18 cellular contexts compared by ENCODE assay signal in the genomic region with DNA sequence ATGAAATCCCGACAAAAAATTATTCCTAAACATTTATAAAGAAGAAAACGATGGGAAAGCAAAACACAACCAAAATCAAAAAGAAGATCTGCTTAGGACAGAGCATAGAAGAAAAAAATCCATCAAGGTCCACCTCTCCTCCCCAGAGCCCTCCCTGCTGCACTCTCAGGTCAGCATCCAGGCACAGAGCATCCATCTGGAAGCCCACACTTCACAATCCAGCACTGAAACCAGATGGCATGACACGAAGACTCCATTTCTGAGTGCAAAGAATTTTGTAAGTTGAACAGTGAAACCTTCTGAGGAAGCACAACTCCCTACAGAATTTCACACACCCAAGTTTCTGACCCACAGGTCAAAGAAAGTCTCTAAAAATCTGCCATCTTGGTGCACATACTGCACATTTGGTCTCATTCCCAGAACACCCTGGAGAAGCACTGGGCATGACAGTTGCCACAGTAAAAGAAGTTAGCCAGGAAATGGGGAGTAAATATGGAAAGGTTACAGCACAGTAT.
"Had no signal": no experiment of that assay in that cellular context is flagged by ENCODE, and none has a peak within 500 bp of the region (broad histone marks: within the 10 kb centered on the region; RNA-seq: fewer than 3 reads in every experiment).

No MANE protein-coding gene starts in this region.

- H3K27ac ChIP-seq: gastrocnemius medialis, heart right ventricle, psoas muscle, right lobe of liver, tibial nerve, upper lobe of right lung had no signal

- H3K36me3 ChIP-seq: gastrocnemius medialis, heart right ventricle, right lobe of liver, tibial nerve, upper lobe of right lung had no signal

- DNase-seq: cortex of kidney; effector CD8-positive, alpha-beta T cell; gastrocnemius medialis; heart right ventricle; hypothalamus; kidney glomerular epithelial cell; mesendoderm; naive B cell; occipital lobe; psoas muscle; retina; right lobe of liver; stimulated activated CD4-positive, alpha-beta T cell treated with anti-CD3 and anti-CD28 coated beads, Interleukin-4, amount 100 ng/mL, for 1 hour; stimulated activated CD8-positive, alpha-beta memory T cell treated with anti-CD3 and anti-CD28 coated beads, Interleukin-4, amount 100 ng/mL, for 48 hours; upper lobe of right lung had no signal

- H3K4me3 ChIP-seq: dorsolateral prefrontal cortex, gastrocnemius medialis, heart right ventricle, psoas muscle, right lobe of liver, tibial nerve, upper lobe of right lung had no signal

- H3K9me3 ChIP-seq: gastrocnemius medialis, heart right ventricle, psoas muscle, right lobe of liver, tibial nerve, upper lobe of right lung had no signal

- ATAC-seq: gastrocnemius medialis; heart right ventricle; psoas muscle; right lobe of liver; stimulated activated effector memory CD8-positive, alpha-beta T cell treated with anti-CD3 and anti-CD28 coated beads, Interleukin-12 subunit alpha, Interleukin-12 subunit beta, amount 100 ng/mL, for 72 hours; upper lobe of right lung had no signal

- H3K27me3 ChIP-seq: dorsolateral prefrontal cortex, gastrocnemius medialis, heart right ventricle, right lobe of liver, tibial nerve, upper lobe of right lung had no signal

- H3K4me1 ChIP-seq: gastrocnemius medialis, heart right ventricle, psoas muscle, right lobe of liver, tibial nerve, upper lobe of right lung had no signal
